13 cellular contexts compared by ENCODE assay signal in the genomic region with DNA sequence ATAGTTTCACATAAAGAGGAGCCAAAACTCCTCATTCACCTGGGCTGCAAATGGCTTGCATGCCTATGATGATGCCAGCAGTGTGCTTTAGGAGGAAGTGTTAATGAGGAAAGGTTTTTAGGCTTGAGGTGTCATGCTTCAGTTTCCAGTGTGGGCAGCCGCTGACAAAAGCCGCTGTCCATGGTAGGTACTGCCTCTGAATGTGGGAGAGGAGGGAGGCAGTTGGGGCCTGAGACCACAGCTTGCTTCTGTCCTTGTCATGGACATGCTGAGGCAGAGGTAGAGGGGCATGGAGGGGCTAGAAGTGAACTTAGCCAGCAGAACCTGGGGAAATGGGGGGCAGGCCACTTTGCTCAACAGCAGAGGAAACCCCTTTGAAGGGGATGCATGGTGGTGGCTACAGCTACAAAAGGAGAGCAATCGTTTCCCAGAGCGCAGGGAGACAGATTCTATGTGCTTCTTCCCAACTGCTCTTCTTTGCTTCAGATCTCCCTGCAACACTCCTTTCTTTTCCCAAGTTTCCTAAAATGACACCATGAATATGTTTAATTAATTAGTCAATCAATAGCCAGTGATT.
DNase-seq lines count a peak whose midpoint lies in the region; ATAC-seq and TF ChIP-seq lines count a peak whose summit lies in the region.
"Had no signal": no experiment of that assay in that cellular context is flagged by ENCODE, and none has a peak within 500 bp of the region (broad histone marks: within the 10 kb centered on the region; RNA-seq: fewer than 3 reads in every experiment).

No MANE protein-coding gene starts in this region.

- H3K4me1 ChIP-seq in cardiac muscle cell (ENCODE audit: low read depth), result no peaks in the 10 kb centered on the region
- H3K4me1 ChIP-seq in right atrium auricular region, result no peaks in the 10 kb centered on the region
- H3K4me1 ChIP-seq: sigmoid colon had no signal

- no peak overlapping the region for H3K4me3 Mint-ChIP-seq in T-helper 17 cell
- H3K4me3 Mint-ChIP-seq: activated naive CD8-positive, alpha-beta T cell treated with anti-CD3 and anti-CD28 coated beads, Interleukin-2, amount 10 ng/mL, durations not matched to agents 7 days and 5 days; mesothelial cell of epicardium had no signal

- H3K4me3 ChIP-seq in cardiac muscle cell (no peak overlapping the region), right atrium auricular region (no peak overlapping the region)
- H3K4me3 ChIP-seq: MG63, sigmoid colon had no signal

- ATAC-seq in GM21737 (IDR thresholded peaks at IDR 0.05; ENCODE audit: unreplicated experiment) (no peak), T-helper 17 cell (no peak)

- H3K36me3 ChIP-seq in cardiac muscle cell, result no peaks in the 10 kb centered on the region
- no peaks in the 10 kb centered on the region for H3K36me3 ChIP-seq in right atrium auricular region
- H3K36me3 ChIP-seq: MG63, sigmoid colon had no signal

- DNase-seq in cardiac muscle cell (ENCODE audit: low read depth in 1 of 2, low spot score in 1 of 2), result peak; percentile 3 to 74
- DNase-seq in right atrium auricular region (ENCODE audit: low spot score), result no peak
- peak; percentile 13 for DNase-seq in glomerular visceral epithelial cell (ENCODE audit: extremely low spot score)
- DNase-seq in activated CD8-positive, alpha-beta memory T cell treated with anti-CD3 and anti-CD28 coated beads, Interleukin-2, amount 50 U/mL, for 48 hours, result no peak
- no peak for DNase-seq in T-helper 17 cell
- DNase-seq in NCI-H524 (lab: John Stamatoyannopoulos, UW), result no peak
- DNase-seq: activated naive CD8-positive, alpha-beta T cell treated with anti-CD3 and anti-CD28 coated beads, Interleukin-2, amount 10 ng/mL, durations not matched to agents 7 days and 5 days; MG63; NCI-H526 treated with DMSO at 0.1 percent for 48 hours; sigmoid colon had no signal

- no peaks in the 10 kb centered on the region for H3K36me3 Mint-ChIP-seq in T-helper 17 cell (ENCODE audit: low read depth)
- H3K36me3 Mint-ChIP-seq: activated naive CD8-positive, alpha-beta T cell treated with anti-CD3 and anti-CD28 coated beads, Interleukin-2, amount 10 ng/mL, durations not matched to agents 7 days and 5 days; mesothelial cell of epicardium had no signal

- H3K27me3 ChIP-seq in cardiac muscle cell (no peaks in the 10 kb centered on the region), right atrium auricular region (no peaks in the 10 kb centered on the region)
- H3K27me3 ChIP-seq: MG63, sigmoid colon had no signal

- TF ChIP-seq CTCF in cardiac muscle cell (IDR thresholded peaks at IDR 0.05; ENCODE audit: low read depth, low read length) (no peak), right atrium auricular region (IDR thresholded peaks at IDR 0.05) (no peak)

- H3K27ac Mint-ChIP-seq in T-helper 17 cell, result no peak overlapping the region
- H3K27ac Mint-ChIP-seq: activated naive CD8-positive, alpha-beta T cell treated with anti-CD3 and anti-CD28 coated beads, Interleukin-2, amount 10 ng/mL, durations not matched to agents 7 days and 5 days; mesothelial cell of epicardium had no signal

- H3K27ac ChIP-seq in cardiac muscle cell, result no peak overlapping the region
- H3K27ac ChIP-seq in right atrium auricular region, result no peak overlapping the region
- H3K27ac ChIP-seq: sigmoid colon had no signal

- peaks cover 44% of the 10 kb centered on the region for H3K27me3 Mint-ChIP-seq in T-helper 17 cell

- H3K4me1 Mint-ChIP-seq in T-helper 17 cell, result peaks cover 2% of the 10 kb centered on the region
- H3K4me1 Mint-ChIP-seq: activated naive CD8-positive, alpha-beta T cell treated with anti-CD3 and anti-CD28 coated beads, Interleukin-2, amount 10 ng/mL, durations not matched to agents 7 days and 5 days; mesothelial cell of epicardium had no signal

- no peaks in the 10 kb centered on the region for H3K9me3 ChIP-seq in cardiac muscle cell (ENCODE audit: low read depth)
- H3K9me3 ChIP-seq in right atrium auricular region, result no peaks in the 10 kb centered on the region
- H3K9me3 ChIP-seq in T-helper 17 cell (ENCODE audit: control insufficient read depth, low read length, poor library complexity, severe bottlenecking), result no peaks in the 10 kb centered on the region
- H3K9me3 ChIP-seq: MG63, sigmoid colon had no signal

TF ChIP-seq in PFSK-1, 5 proteins besides CTCF, POLR2A, EP300 and RAD21:
- TF ChIP-seq FOXP2 (optimal IDR thresholded peaks at IDR 0.05; ENCODE audit: borderline replicate concordance, extremely low read depth, extremely low read length, insufficient read depth), result no peak
- TF ChIP-seq, protein P1, sequence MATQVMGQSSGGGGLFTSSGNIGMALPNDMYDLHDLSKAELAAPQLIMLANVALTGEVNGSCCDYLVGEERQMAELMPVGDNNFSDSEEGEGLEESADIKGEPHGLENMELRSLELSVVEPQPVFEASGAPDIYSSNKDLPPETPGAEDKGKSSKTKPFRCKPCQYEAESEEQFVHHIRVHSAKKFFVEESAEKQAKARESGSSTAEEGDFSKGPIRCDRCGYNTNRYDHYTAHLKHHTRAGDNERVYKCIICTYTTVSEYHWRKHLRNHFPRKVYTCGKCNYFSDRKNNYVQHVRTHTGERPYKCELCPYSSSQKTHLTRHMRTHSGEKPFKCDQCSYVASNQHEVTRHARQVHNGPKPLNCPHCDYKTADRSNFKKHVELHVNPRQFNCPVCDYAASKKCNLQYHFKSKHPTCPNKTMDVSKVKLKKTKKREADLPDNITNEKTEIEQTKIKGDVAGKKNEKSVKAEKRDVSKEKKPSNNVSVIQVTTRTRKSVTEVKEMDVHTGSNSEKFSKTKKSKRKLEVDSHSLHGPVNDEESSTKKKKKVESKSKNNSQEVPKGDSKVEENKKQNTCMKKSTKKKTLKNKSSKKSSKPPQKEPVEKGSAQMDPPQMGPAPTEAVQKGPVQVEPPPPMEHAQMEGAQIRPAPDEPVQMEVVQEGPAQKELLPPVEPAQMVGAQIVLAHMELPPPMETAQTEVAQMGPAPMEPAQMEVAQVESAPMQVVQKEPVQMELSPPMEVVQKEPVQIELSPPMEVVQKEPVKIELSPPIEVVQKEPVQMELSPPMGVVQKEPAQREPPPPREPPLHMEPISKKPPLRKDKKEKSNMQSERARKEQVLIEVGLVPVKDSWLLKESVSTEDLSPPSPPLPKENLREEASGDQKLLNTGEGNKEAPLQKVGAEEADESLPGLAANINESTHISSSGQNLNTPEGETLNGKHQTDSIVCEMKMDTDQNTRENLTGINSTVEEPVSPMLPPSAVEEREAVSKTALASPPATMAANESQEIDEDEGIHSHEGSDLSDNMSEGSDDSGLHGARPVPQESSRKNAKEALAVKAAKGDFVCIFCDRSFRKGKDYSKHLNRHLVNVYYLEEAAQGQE (IDR thresholded peaks at IDR 0.05; ENCODE audit: insufficient read depth in 1 of 2, low read depth in 2 of 2, low read length in 2 of 2), result peak; percentile 88 to 96

Comparison
In these comparisons a context has a peak if more than half of its experiments do, and no peak if none do; other contexts are left out.
1. DNase-seq: peak in cardiac muscle cell (2 of 2) and glomerular visceral epithelial cell (single experiment); none in right atrium auricular region (single experiment), activated CD8-positive, alpha-beta memory T cell treated with anti-CD3 and anti-CD28 coated beads, Interleukin-2, amount 50 U/mL, for 48 hours (single experiment), T-helper 17 cell (0 of 3) and NCI-H524 (0 of 2).